Comparison of ENCODE assay signal across 33 cellular contexts in the genomic region with DNA sequence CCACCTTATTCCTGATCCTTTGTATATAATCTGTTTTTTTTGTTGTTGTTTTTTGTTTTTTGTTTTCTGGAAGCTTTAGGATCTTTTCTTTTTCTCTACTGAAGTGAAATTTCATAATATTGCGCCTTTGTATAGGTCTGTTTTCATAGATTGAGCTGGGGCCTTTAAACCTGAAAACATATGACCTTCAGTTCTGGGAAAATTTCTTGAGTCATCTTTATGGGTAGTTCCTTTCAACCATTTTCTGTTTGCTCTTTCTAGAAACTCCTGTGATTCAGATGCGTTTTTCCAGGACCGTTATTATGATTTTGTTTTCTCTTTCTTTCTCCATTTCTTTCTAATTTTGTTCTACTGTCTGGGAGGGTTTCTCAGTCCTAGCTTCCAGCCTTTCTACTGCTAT. TPM values are rescaled to one million over a fixed set of nuclear protein-coding genes. Genes with fewer than 3 reads are reported as not detected.
"Had no signal": no experiment of that assay in that cellular context is flagged by ENCODE, and none has a peak within 500 bp of the region (broad histone marks: within the 10 kb centered on the region; RNA-seq: fewer than 3 reads in every experiment).

No MANE protein-coding gene starts in this region.

- H3K36me3 ChIP-seq: adrenal gland, gastrocnemius medialis, heart left ventricle had no signal

- H3K36me3 Mint-ChIP-seq: activated naive CD8-positive, alpha-beta T cell treated with anti-CD3 and anti-CD28 coated beads for 36 hours had no signal

- DNase-seq: activated CD4-positive, alpha-beta memory T cell treated with anti-CD3 and anti-CD28 coated beads, Interleukin-2, amount 10 ng/mL, durations not matched to agents 7 days and 5 days; activated CD4-positive, alpha-beta T cell treated with anti-CD3 and anti-CD28 coated beads for 48 hours; activated CD4-positive, alpha-beta T cell treated with anti-CD3 and anti-CD28 coated beads, Interleukin-2, amount 50 U/mL, for 4 hours; activated CD4-positive, CD25-positive, alpha-beta regulatory T cell; activated CD4-positive, CD25-positive, alpha-beta regulatory T cell treated with anti-CD3 and anti-CD28 coated beads, Interleukin-2, amount 50 U/mL, for 72 hours; activated CD8-positive, alpha-beta memory T cell treated with anti-CD3 and anti-CD28 coated beads, Interleukin-2, amount 10 ng/mL, durations not matched to agents 7 days and 5 days; activated CD8-positive, alpha-beta memory T cell treated with anti-CD3 and anti-CD28 coated beads, Interleukin-2, amount 50 U/mL, for 4 hours; activated effector memory CD4-positive, alpha-beta T cell treated with anti-CD3 and anti-CD28 coated beads, Interleukin-2, amount 50 U/mL, for 16 hours; activated naive CD4-positive, alpha-beta T cell treated with anti-CD3 and anti-CD28 coated beads for 36 hours; activated naive CD8-positive, alpha-beta T cell treated with anti-CD3 and anti-CD28 coated beads for 36 hours; activated naive CD8-positive, alpha-beta T cell treated with anti-CD3 and anti-CD28 coated beads, Interleukin-2, amount 50 U/mL, for 24 hours; activated T-cell treated with anti-CD3 and anti-CD28 coated beads, Interleukin-2, amount 50 U/mL, for 1 hour; adrenal gland; amygdala; aorta; body of pancreas; caudate nucleus; cortex of kidney; dermis blood vessel endothelial cell; effector CD4-positive, alpha-beta T cell; effector memory CD8-positive, alpha-beta T cell; erythroblast; foreskin keratinocyte; gastrocnemius medialis; glutamatergic neuron; heart left ventricle; T-helper 2 cell had no signal

- H3K4me1 ChIP-seq: adrenal gland, body of pancreas, esophagus muscularis mucosa, foreskin keratinocyte, gastrocnemius medialis, heart left ventricle had no signal

- H3K27ac Mint-ChIP-seq: activated CD4-positive, alpha-beta memory T cell treated with anti-CD3 and anti-CD28 coated beads, Interleukin-2, amount 10 ng/mL, durations not matched to agents 7 days and 5 days; activated CD8-positive, alpha-beta memory T cell treated with anti-CD3 and anti-CD28 coated beads, Interleukin-2, amount 10 ng/mL, durations not matched to agents 7 days and 5 days; activated naive CD4-positive, alpha-beta T cell treated with anti-CD3 and anti-CD28 coated beads for 36 hours; activated naive CD4-positive, alpha-beta T cell treated with anti-CD3 and anti-CD28 coated beads, Interleukin-2, amount 50 U/mL, for 24 hours; activated naive CD8-positive, alpha-beta T cell treated with anti-CD3 and anti-CD28 coated beads for 36 hours; activated naive CD8-positive, alpha-beta T cell treated with anti-CD3 and anti-CD28 coated beads, Interleukin-2, amount 50 U/mL, for 24 hours; activated T-helper 2 cell treated with anti-CD3 and anti-CD28 coated beads, Interferon-gamma antibody, Interleukin-2, Interleukin-4, amounts not matched to agents 10 μg/mL and 5 μg/mL and 100 μg/mL, durations not matched to agents 14 hours and 24 hours and 36 hours; effector memory CD8-positive, alpha-beta T cell had no signal

- H3K4me3 ChIP-seq: adrenal gland, body of pancreas, esophagus muscularis mucosa, gastrocnemius medialis, heart left ventricle had no signal

- H3K27ac ChIP-seq: adrenal gland, body of pancreas, esophagus muscularis mucosa, foreskin keratinocyte, gastrocnemius medialis, heart left ventricle had no signal

- H3K27me3 ChIP-seq: adrenal gland, body of pancreas, esophagus muscularis mucosa, foreskin keratinocyte, heart left ventricle had no signal

- ATAC-seq: activated naive CD8-positive, alpha-beta T cell treated with anti-CD3 and anti-CD28 coated beads, Interleukin-2, amount 50 U/mL, for 24 hours; body of pancreas; effector memory CD8-positive, alpha-beta T cell; foreskin keratinocyte; gastrocnemius medialis; heart left ventricle had no signal

- H3K4me1 Mint-ChIP-seq: activated CD4-positive, alpha-beta memory T cell treated with anti-CD3 and anti-CD28 coated beads, Interleukin-2, amount 10 ng/mL, durations not matched to agents 7 days and 5 days; activated CD8-positive, alpha-beta memory T cell treated with anti-CD3 and anti-CD28 coated beads, Interleukin-2, amount 10 ng/mL, durations not matched to agents 7 days and 5 days; activated naive CD4-positive, alpha-beta T cell treated with anti-CD3 and anti-CD28 coated beads, Interleukin-2, amount 50 U/mL, for 24 hours; activated naive CD8-positive, alpha-beta T cell treated with anti-CD3 and anti-CD28 coated beads for 36 hours; activated naive CD8-positive, alpha-beta T cell treated with anti-CD3 and anti-CD28 coated beads, Interleukin-2, amount 50 U/mL, for 24 hours had no signal

- H3K9me3 Mint-ChIP-seq: activated CD4-positive, alpha-beta memory T cell treated with anti-CD3 and anti-CD28 coated beads, Interleukin-2, amount 10 ng/mL, durations not matched to agents 7 days and 5 days; activated naive CD4-positive, alpha-beta T cell treated with anti-CD3 and anti-CD28 coated beads for 36 hours; activated naive CD4-positive, alpha-beta T cell treated with anti-CD3 and anti-CD28 coated beads, Interleukin-2, amount 50 U/mL, for 24 hours; activated naive CD8-positive, alpha-beta T cell treated with anti-CD3 and anti-CD28 coated beads for 36 hours; activated naive CD8-positive, alpha-beta T cell treated with anti-CD3 and anti-CD28 coated beads, Interleukin-2, amount 50 U/mL, for 24 hours; activated T-helper 2 cell treated with anti-CD3 and anti-CD28 coated beads, Interferon-gamma antibody, Interleukin-2, Interleukin-4, amounts not matched to agents 10 μg/mL and 5 μg/mL and 100 μg/mL, durations not matched to agents 14 hours and 24 hours and 36 hours; effector memory CD8-positive, alpha-beta T cell had no signal

- H3K9me3 ChIP-seq: body of pancreas, esophagus muscularis mucosa, gastrocnemius medialis, heart left ventricle had no signal

- H3K27me3 Mint-ChIP-seq: activated CD4-positive, alpha-beta memory T cell treated with anti-CD3 and anti-CD28 coated beads, Interleukin-2, amount 10 ng/mL, durations not matched to agents 7 days and 5 days; activated CD8-positive, alpha-beta memory T cell treated with anti-CD3 and anti-CD28 coated beads, Interleukin-2, amount 10 ng/mL, durations not matched to agents 7 days and 5 days; activated naive CD4-positive, alpha-beta T cell treated with anti-CD3 and anti-CD28 coated beads, Interleukin-2, amount 50 U/mL, for 24 hours; activated naive CD8-positive, alpha-beta T cell treated with anti-CD3 and anti-CD28 coated beads for 36 hours; activated naive CD8-positive, alpha-beta T cell treated with anti-CD3 and anti-CD28 coated beads, Interleukin-2, amount 50 U/mL, for 24 hours; effector memory CD8-positive, alpha-beta T cell had no signal

- H3K4me3 Mint-ChIP-seq: activated CD4-positive, alpha-beta memory T cell treated with anti-CD3 and anti-CD28 coated beads, Interleukin-2, amount 10 ng/mL, durations not matched to agents 7 days and 5 days; activated CD8-positive, alpha-beta memory T cell treated with anti-CD3 and anti-CD28 coated beads, Interleukin-2, amount 10 ng/mL, durations not matched to agents 7 days and 5 days; activated naive CD4-positive, alpha-beta T cell treated with anti-CD3 and anti-CD28 coated beads for 36 hours; activated naive CD4-positive, alpha-beta T cell treated with anti-CD3 and anti-CD28 coated beads, Interleukin-2, amount 50 U/mL, for 24 hours; activated naive CD8-positive, alpha-beta T cell treated with anti-CD3 and anti-CD28 coated beads for 36 hours; activated naive CD8-positive, alpha-beta T cell treated with anti-CD3 and anti-CD28 coated beads, Interleukin-2, amount 50 U/mL, for 24 hours; effector memory CD8-positive, alpha-beta T cell had no signal

RNA-seq across cellular contexts. Expression of a gene that starts 43.7 kb away (rescaled TPM):
- total RNA-seq: activated CD4-positive, alpha-beta memory T cell treated with anti-CD3 and anti-CD28 coated beads, Interleukin-2, amount 10 ng/mL, durations not matched to agents 7 days and 5 days; activated CD8-positive, alpha-beta memory T cell treated with anti-CD3 and anti-CD28 coated beads for 36 hours; activated CD8-positive, alpha-beta memory T cell treated with anti-CD3 and anti-CD28 coated beads, Interleukin-2, amount 10 ng/mL, durations not matched to agents 7 days and 5 days; activated naive CD4-positive, alpha-beta T cell treated with anti-CD3 and anti-CD28 coated beads for 36 hours; activated naive CD8-positive, alpha-beta T cell treated with anti-CD3 and anti-CD28 coated beads for 36 hours; activated T-helper 2 cell treated with anti-CD3 and anti-CD28 coated beads, Interferon-gamma antibody, Interleukin-2, Interleukin-4, amounts not matched to agents 10 μg/mL and 5 μg/mL and 100 μg/mL, durations not matched to agents 14 hours and 24 hours and 36 hours; adrenal gland; aorta; body of pancreas; chondrocyte; dermis blood vessel endothelial cell; esophagus muscularis mucosa; foreskin keratinocyte; gastrocnemius medialis; heart left ventricle; T-helper 1 cell treated with Interleukin-12 subunit alpha and Interleukin-12 subunit beta and Interleukin-4 antibody, amounts not matched to agents 30 ng/mL and 1 ng/mL, for 36 hours had no signal
